ENCODE assay signal across 1 cellular context in genomic region chr2:16155351-16156145, GRCh38.
TF ChIP-seq lines count a peak whose summit lies in the region.

No MANE protein-coding gene starts in this region.

TF ChIP-seq in GM23338, 12 proteins besides CTCF, POLR2A, EP300 and RAD21 (continued from another document):
- TF ChIP-seq, protein P1, sequence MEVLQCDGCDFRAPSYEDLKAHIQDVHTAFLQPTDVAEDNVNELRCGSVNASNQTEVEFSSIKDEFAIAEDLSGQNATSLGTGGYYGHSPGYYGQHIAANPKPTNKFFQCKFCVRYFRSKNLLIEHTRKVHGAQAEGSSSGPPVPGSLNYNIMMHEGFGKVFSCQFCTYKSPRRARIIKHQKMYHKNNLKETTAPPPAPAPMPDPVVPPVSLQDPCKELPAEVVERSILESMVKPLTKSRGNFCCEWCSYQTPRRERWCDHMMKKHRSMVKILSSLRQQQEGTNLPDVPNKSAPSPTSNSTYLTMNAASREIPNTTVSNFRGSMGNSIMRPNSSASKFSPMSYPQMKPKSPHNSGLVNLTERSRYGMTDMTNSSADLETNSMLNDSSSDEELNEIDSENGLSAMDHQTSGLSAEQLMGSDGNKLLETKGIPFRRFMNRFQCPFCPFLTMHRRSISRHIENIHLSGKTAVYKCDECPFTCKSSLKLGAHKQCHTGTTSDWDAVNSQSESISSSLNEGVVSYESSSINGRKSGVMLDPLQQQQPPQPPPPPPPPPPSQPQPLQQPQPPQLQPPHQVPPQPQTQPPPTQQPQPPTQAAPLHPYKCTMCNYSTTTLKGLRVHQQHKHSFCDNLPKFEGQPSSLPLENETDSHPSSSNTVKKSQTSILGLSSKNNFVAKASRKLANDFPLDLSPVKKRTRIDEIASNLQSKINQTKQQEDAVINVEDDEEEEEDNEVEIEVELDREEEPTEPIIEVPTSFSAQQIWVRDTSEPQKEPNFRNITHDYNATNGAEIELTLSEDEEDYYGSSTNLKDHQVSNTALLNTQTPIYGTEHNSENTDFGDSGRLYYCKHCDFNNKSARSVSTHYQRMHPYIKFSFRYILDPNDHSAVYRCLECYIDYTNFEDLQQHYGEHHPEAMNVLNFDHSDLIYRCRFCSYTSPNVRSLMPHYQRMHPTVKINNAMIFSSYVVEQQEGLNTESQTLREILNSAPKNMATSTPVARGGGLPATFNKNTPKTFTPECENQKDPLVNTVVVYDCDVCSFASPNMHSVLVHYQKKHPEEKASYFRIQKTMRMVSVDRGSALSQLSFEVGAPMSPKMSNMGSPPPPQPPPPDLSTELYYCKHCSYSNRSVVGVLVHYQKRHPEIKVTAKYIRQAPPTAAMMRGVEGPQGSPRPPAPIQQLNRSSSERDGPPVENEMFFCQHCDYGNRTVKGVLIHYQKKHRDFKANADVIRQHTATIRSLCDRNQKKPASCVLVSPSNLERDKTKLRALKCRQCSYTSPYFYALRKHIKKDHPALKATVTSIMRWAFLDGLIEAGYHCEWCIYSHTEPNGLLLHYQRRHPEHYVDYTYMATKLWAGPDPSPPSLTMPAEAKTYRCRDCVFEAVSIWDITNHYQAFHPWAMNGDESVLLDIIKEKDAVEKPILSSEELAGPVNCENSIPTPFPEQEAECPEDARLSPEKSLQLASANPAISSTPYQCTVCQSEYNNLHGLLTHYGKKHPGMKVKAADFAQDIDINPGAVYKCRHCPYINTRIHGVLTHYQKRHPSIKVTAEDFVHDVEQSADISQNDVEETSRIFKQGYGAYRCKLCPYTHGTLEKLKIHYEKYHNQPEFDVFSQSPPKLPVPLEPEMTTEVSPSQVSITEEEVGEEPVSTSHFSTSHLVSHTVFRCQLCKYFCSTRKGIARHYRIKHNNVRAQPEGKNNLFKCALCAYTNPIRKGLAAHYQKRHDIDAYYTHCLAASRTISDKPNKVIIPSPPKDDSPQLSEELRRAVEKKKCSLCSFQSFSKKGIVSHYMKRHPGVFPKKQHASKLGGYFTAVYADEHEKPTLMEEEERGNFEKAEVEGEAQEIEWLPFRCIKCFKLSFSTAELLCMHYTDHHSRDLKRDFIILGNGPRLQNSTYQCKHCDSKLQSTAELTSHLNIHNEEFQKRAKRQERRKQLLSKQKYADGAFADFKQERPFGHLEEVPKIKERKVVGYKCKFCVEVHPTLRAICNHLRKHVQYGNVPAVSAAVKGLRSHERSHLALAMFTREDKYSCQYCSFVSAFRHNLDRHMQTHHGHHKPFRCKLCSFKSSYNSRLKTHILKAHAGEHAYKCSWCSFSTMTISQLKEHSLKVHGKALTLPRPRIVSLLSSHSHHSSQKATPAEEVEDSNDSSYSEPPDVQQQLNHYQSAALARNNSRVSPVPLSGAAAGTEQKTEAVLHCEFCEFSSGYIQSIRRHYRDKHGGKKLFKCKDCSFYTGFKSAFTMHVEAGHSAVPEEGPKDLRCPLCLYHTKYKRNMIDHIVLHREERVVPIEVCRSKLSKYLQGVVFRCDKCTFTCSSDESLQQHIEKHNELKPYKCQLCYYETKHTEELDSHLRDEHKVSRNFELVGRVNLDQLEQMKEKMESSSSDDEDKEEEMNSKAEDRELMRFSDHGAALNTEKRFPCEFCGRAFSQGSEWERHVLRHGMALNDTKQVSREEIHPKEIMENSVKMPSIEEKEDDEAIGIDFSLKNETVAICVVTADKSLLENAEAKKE (CRISPR knock-in tag; IDR thresholded peaks at IDR 0.05): no peak
- TF ChIP-seq POLR2AphosphoS5 (IDR thresholded peaks at IDR 0.05; ENCODE audit: low read depth): no peak
- no peak for TF ChIP-seq STAT1 (IDR thresholded peaks at IDR 0.05; ENCODE audit: unreplicated experiment)
